In the genomic region with DNA sequence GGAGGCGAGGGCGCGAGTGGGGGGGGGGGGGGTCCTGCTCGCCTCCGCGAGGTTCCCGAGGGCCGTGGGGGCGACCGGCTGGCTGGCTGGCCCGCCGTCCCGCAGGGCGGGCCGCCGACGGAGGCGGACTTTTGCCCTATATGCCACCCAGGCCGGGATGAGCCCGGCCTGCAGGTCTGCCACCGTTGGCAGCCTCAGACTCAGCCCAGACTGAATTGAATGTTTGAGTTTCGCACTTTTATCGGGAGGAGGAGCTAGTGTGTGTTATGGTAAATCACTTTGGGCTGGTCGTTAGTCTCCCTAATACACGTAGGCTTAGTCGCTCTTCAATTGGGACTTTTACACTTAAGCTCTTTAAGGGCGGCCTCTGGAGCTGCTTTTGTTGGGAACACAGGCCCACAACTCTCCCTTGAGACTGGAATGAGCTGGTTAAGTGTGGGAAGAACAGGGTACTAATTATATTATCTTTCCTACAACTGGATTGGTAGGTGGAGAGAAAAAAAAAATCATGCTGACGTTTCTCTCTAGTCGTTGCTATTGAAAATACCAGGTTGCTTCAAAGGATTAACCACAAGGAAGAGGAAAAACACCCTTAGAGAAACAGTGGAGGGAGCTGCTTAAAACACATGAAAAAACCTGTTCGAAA, we compare ENCODE assay signal across 7 cellular contexts. TPM values are rescaled to one million over a fixed set of nuclear protein-coding genes. Genes with fewer than 3 reads are reported as not detected.
DNase-seq lines count a peak whose midpoint lies in the region; ATAC-seq, FAIRE-seq and TF ChIP-seq lines count a peak whose summit lies in the region.

No MANE protein-coding gene starts in this region.

- FAIRE-seq in RCC 7860 (lab: Jason Lieb, UNC) = no peak
- FAIRE-seq in small intestine (lab: Jason Lieb, UNC) = no peak

- intact Hi-C loops in body of pancreas (cut with DNase I) = no loop called here

- no peak for DNase-seq in H7
- peak; percentile 82 for DNase-seq in LoVo (ENCODE audit: low spot score)
- DNase-seq in RCC 7860 (ENCODE audit: low spot score) = peak; percentile 76
- DNase-seq in body of pancreas = peak in 1 of 4 donors; percentile 88
- DNase-seq in small intestine = peak; percentile 95

- 1 to 3% methylated on average over 7 to 19 of the region's 30 CpGs for WGBS in body of pancreas, 2 donors
- 1 to 2% (median 1%) methylated on average over 23 to 30 of the region's 30 CpGs for WGBS in small intestine, 3 donors

- H3K27ac ChIP-seq in body of pancreas = peak overlapping the region; percentile 97 to 100 (median 100)
- H3K27ac ChIP-seq in small intestine (ENCODE audit: low read depth in 1 of 2, low read length in 1 of 2) = peak overlapping the region; percentile 99 to 100

- peaks cover 50% of the 10 kb centered on the region for H3K4me1 ChIP-seq in body of pancreas
- peaks cover 0 to 15% of the 10 kb centered on the region in 2 donors for H3K4me1 ChIP-seq in small intestine (ENCODE audit: control insufficient read depth in 2 of 2, insufficient read depth in 1 of 2, low read depth in 1 of 2, low read length in 1 of 2)

- H3K4me3 ChIP-seq in H7 (ENCODE audit: insufficient read depth, low read depth, low read length) (peak overlapping the region; percentile 87), body of pancreas (no peak overlapping the region), iPS-18c (ENCODE audit: insufficient read depth, low read depth, low read length) (peak overlapping the region; percentile 78), small intestine (ENCODE audit: low read depth in 1 of 2, low read length in 2 of 2) (peak overlapping the region in 1 of 2 donors; percentile 90)

- peak; percentile 34 for TF ChIP-seq POLR2A in GM10847 (IDR thresholded peaks at IDR 0.05; ENCODE audit: extremely low read depth, insufficient read length)
- peak in 2 of 3 donors; percentile 55 to 85 for TF ChIP-seq POLR2A in body of pancreas (IDR thresholded peaks at IDR 0.05)

- TF ChIP-seq CTCF in body of pancreas (IDR thresholded peaks at IDR 0.05) = peak in 3 of 7 experiments; percentile 25 to 30 (median 28)

- no peaks in the 10 kb centered on the region for H3K27me3 ChIP-seq in H7 (ENCODE audit: control insufficient read depth, insufficient read depth, low read length)
- no peaks in the 10 kb centered on the region for H3K27me3 ChIP-seq in body of pancreas
- H3K27me3 ChIP-seq in small intestine (ENCODE audit: control insufficient read depth in 2 of 2, insufficient read depth in 2 of 2, low read length in 2 of 2) = no peaks in the 10 kb centered on the region

- H3K9me3 ChIP-seq in body of pancreas (no peaks in the 10 kb centered on the region), iPS-18c (ENCODE audit: control insufficient read depth, insufficient read depth, low read length) (no peaks in the 10 kb centered on the region), small intestine (ENCODE audit: control insufficient read depth, low read depth) (no peaks in the 10 kb centered on the region)

- ATAC-seq in body of pancreas = peak; percentile 42

- H3K36me3 ChIP-seq in H7 (replicated peaks; ENCODE audit: control insufficient read depth, insufficient read depth, low read length) = peaks cover 13% of the 10 kb centered on the region
- peaks cover 3 to 4% of the 10 kb centered on the region in 2 donors for H3K36me3 ChIP-seq in body of pancreas (replicated peaks in 1 of 2; ENCODE audit: insufficient read depth in 1 of 2, low read depth in 2 of 2)
- peaks cover 8% of the 10 kb centered on the region in 2 donors for H3K36me3 ChIP-seq in small intestine (ENCODE audit: control insufficient read depth in 2 of 2, insufficient read depth in 2 of 2, low read length in 2 of 2)

RNA-seq across cellular contexts. Expression of a gene that starts 1.3 kb away (rescaled TPM):
- total RNA-seq in H7 (2014; rRNA removed; shearing (Covaris generic)) = 67.0 and 90.9 TPM in 2 replicates
- total RNA-seq in body of pancreas = 10 to 100 TPM; 82.7 to 83.3 TPM
- 10 to 100 TPM; 42.4 to 80.6 (median 47.2) TPM for polyA plus RNA-seq in small intestine

Comparison
In these comparisons a context has a peak if more than half of its experiments do, and no peak if none do; other contexts are left out.
1. H3K4me3 ChIP-seq: peak in H7 (single experiment) and iPS-18c (single experiment); none in body of pancreas (0 of 2).